ENCODE assay signal across 1 cellular context in the genomic region with DNA sequence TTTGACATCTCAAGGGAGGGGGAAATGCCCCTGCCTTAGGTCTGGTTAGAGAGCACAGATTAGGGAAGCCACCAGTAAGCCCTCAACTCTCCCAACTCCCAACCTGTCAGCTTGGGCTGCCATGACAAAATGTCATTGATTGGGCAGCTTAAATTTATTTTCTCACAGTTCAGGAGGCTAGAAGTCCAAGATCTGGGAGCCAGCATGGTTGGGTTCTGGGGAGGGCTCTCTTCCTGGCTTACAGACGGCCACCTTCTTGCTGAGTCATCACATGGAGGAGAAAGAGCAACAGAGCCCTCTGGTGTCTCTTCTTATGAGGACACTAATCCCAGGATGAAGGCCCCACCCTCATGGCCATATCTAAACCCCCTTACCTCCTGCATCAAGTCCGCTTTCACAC.
TF ChIP-seq lines count a peak whose summit lies in the region.

No MANE protein-coding gene starts in this region.

TF ChIP-seq in K562, 482 proteins besides CTCF, POLR2A, EP300 and RAD21 (continued from another document and continues in another):
- TF ChIP-seq, protein P1, sequence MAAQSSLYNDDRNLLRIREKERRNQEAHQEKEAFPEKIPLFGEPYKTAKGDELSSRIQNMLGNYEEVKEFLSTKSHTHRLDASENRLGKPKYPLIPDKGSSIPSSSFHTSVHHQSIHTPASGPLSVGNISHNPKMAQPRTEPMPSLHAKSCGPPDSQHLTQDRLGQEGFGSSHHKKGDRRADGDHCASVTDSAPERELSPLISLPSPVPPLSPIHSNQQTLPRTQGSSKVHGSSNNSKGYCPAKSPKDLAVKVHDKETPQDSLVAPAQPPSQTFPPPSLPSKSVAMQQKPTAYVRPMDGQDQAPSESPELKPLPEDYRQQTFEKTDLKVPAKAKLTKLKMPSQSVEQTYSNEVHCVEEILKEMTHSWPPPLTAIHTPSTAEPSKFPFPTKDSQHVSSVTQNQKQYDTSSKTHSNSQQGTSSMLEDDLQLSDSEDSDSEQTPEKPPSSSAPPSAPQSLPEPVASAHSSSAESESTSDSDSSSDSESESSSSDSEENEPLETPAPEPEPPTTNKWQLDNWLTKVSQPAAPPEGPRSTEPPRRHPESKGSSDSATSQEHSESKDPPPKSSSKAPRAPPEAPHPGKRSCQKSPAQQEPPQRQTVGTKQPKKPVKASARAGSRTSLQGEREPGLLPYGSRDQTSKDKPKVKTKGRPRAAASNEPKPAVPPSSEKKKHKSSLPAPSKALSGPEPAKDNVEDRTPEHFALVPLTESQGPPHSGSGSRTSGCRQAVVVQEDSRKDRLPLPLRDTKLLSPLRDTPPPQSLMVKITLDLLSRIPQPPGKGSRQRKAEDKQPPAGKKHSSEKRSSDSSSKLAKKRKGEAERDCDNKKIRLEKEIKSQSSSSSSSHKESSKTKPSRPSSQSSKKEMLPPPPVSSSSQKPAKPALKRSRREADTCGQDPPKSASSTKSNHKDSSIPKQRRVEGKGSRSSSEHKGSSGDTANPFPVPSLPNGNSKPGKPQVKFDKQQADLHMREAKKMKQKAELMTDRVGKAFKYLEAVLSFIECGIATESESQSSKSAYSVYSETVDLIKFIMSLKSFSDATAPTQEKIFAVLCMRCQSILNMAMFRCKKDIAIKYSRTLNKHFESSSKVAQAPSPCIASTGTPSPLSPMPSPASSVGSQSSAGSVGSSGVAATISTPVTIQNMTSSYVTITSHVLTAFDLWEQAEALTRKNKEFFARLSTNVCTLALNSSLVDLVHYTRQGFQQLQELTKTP (IDR thresholded peaks at IDR 0.05; ENCODE audit: low read depth in 1 of 2, partially characterized antibody in 2 of 2): no peak
- TF ChIP-seq, protein P2, sequence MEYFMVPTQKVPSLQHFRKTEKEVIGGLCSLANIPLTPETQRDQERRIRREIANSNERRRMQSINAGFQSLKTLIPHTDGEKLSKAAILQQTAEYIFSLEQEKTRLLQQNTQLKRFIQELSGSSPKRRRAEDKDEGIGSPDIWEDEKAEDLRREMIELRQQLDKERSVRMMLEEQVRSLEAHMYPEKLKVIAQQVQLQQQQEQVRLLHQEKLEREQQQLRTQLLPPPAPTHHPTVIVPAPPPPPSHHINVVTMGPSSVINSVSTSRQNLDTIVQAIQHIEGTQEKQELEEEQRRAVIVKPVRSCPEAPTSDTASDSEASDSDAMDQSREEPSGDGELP (CRISPR knock-in tag; IDR thresholded peaks at IDR 0.05; ENCODE audit: borderline replicate concordance): no peak
- no peak for TF ChIP-seq ZNF75A (CRISPR knock-in tag; IDR thresholded peaks at IDR 0.05)
- TF ChIP-seq RNF2 (IDR thresholded peaks at IDR 0.05): no peak
- no peak for TF ChIP-seq ZNF24 (IDR thresholded peaks at IDR 0.05)
- TF ChIP-seq NCOR1 (IDR thresholded peaks at IDR 0.05): 0 out of 2 replicates have a peak, but pooled peaks have one; percentile 7
- TF ChIP-seq, protein P3, sequence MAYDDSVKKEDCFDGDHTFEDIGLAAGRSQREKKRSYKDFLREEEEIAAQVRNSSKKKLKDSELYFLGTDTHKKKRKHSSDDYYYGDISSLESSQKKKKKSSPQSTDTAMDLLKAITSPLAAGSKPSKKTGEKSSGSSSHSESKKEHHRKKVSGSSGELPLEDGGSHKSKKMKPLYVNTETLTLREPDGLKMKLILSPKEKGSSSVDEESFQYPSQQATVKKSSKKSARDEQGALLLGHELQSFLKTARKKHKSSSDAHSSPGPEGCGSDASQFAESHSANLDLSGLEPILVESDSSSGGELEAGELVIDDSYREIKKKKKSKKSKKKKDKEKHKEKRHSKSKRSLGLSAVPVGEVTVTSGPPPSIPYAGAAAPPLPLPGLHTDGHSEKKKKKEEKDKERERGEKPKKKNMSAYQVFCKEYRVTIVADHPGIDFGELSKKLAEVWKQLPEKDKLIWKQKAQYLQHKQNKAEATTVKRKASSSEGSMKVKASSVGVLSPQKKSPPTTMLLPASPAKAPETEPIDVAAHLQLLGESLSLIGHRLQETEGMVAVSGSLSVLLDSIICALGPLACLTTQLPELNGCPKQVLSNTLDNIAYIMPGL (CRISPR knock-in tag; IDR thresholded peaks at IDR 0.05): no peak
- no peak for TF ChIP-seq ZNF764 (CRISPR knock-in tag; IDR thresholded peaks at IDR 0.05; ENCODE audit: low read depth)
- 0 out of 2 replicates have a peak, but pooled peaks have one; percentile 57 for TF ChIP-seq MTA3 (IDR thresholded peaks at IDR 0.05; ENCODE audit: borderline replicate concordance)
- TF ChIP-seq, protein P4, sequence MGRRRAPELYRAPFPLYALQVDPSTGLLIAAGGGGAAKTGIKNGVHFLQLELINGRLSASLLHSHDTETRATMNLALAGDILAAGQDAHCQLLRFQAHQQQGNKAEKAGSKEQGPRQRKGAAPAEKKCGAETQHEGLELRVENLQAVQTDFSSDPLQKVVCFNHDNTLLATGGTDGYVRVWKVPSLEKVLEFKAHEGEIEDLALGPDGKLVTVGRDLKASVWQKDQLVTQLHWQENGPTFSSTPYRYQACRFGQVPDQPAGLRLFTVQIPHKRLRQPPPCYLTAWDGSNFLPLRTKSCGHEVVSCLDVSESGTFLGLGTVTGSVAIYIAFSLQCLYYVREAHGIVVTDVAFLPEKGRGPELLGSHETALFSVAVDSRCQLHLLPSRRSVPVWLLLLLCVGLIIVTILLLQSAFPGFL (CRISPR knock-in tag; IDR thresholded peaks at IDR 0.05): no peak
- no peak for TF ChIP-seq ZNF212 (CRISPR knock-in tag; IDR thresholded peaks at IDR 0.05)
- TF ChIP-seq NFRKB (IDR thresholded peaks at IDR 0.05; ENCODE audit: low read depth): peak; percentile 81; the same call in 1 of the 2 replicates
- TF ChIP-seq, protein P5, sequence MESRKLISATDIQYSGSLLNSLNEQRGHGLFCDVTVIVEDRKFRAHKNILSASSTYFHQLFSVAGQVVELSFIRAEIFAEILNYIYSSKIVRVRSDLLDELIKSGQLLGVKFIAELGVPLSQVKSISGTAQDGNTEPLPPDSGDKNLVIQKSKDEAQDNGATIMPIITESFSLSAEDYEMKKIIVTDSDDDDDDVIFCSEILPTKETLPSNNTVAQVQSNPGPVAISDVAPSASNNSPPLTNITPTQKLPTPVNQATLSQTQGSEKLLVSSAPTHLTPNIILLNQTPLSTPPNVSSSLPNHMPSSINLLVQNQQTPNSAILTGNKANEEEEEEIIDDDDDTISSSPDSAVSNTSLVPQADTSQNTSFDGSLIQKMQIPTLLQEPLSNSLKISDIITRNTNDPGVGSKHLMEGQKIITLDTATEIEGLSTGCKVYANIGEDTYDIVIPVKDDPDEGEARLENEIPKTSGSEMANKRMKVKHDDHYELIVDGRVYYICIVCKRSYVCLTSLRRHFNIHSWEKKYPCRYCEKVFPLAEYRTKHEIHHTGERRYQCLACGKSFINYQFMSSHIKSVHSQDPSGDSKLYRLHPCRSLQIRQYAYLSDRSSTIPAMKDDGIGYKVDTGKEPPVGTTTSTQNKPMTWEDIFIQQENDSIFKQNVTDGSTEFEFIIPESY (CRISPR knock-in tag; IDR thresholded peaks at IDR 0.05): no peak
- TF ChIP-seq MECOM (CRISPR knock-in tag; IDR thresholded peaks at IDR 0.05): peak; percentile 54
- peak; percentile 66; the same call in 1 of the 2 replicates for TF ChIP-seq MTA1 (IDR thresholded peaks at IDR 0.05; ENCODE audit: borderline replicate concordance)
- no peak for TF ChIP-seq SOX6 (IDR thresholded peaks at IDR 0.05)
- TF ChIP-seq LCOR (CRISPR knock-in tag; IDR thresholded peaks at IDR 0.05): no peak
- no peak for TF ChIP-seq PHF20 (IDR thresholded peaks at IDR 0.05; ENCODE audit: partially characterized antibody)
- no peak for TF ChIP-seq ELF4 (CRISPR knock-in tag; IDR thresholded peaks at IDR 0.05)
- TF ChIP-seq FIP1L1 (IDR thresholded peaks at IDR 0.05; ENCODE audit: low read depth, low read length, poor library complexity, severe bottlenecking): no peak
- TF ChIP-seq MEIS2 (IDR thresholded peaks at IDR 0.05; ENCODE audit: partially characterized antibody): no peak
- TF ChIP-seq TCF3 (CRISPR knock-in tag; IDR thresholded peaks at IDR 0.05): no peak
- TF ChIP-seq HDAC6 (IDR thresholded peaks at IDR 0.05; ENCODE audit: low read depth, low read length): no peak
- no peak for TF ChIP-seq ZC3H8 (IDR thresholded peaks at IDR 0.05)
- no peak for TF ChIP-seq MTA2 (IDR thresholded peaks at IDR 0.05; ENCODE audit: low read depth)
- no peak for TF ChIP-seq CBFA2T2 (conservative IDR thresholded peaks at IDR 0.05)
- TF ChIP-seq MCM2 (IDR thresholded peaks at IDR 0.05; ENCODE audit: low read depth): no peak
- TF ChIP-seq CCNT2 (IDR thresholded peaks at IDR 0.05; ENCODE audit: borderline replicate concordance, extremely low read depth, insufficient read length, low read depth, low read length): no peak
- TF ChIP-seq TEAD2 (tag; IDR thresholded peaks at IDR 0.05): no peak
- no peak for TF ChIP-seq MCM5 (IDR thresholded peaks at IDR 0.05; ENCODE audit: low read depth)
- TF ChIP-seq, protein P6, sequence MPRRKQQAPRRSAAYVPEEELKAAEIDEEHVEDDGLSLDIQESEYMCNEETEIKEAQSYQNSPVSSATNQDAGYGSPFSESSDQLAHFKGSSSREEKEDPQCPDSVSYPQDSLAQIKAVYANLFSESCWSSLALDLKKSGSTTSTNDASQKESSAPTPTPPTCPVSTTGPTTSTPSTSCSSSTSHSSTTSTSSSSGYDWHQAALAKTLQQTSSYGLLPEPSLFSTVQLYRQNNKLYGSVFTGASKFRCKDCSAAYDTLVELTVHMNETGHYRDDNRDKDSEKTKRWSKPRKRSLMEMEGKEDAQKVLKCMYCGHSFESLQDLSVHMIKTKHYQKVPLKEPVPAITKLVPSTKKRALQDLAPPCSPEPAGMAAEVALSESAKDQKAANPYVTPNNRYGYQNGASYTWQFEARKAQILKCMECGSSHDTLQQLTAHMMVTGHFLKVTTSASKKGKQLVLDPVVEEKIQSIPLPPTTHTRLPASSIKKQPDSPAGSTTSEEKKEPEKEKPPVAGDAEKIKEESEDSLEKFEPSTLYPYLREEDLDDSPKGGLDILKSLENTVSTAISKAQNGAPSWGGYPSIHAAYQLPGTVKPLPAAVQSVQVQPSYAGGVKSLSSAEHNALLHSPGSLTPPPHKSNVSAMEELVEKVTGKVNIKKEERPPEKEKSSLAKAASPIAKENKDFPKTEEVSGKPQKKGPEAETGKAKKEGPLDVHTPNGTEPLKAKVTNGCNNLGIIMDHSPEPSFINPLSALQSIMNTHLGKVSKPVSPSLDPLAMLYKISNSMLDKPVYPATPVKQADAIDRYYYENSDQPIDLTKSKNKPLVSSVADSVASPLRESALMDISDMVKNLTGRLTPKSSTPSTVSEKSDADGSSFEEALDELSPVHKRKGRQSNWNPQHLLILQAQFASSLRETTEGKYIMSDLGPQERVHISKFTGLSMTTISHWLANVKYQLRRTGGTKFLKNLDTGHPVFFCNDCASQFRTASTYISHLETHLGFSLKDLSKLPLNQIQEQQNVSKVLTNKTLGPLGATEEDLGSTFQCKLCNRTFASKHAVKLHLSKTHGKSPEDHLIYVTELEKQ (CRISPR knock-in tag; IDR thresholded peaks at IDR 0.05): no peak
- no peak for TF ChIP-seq ZNF354B (CRISPR knock-in tag; IDR thresholded peaks at IDR 0.05)
- TF ChIP-seq ZBTB17 (CRISPR knock-in tag; IDR thresholded peaks at IDR 0.05): no peak
- TF ChIP-seq, protein P7, sequence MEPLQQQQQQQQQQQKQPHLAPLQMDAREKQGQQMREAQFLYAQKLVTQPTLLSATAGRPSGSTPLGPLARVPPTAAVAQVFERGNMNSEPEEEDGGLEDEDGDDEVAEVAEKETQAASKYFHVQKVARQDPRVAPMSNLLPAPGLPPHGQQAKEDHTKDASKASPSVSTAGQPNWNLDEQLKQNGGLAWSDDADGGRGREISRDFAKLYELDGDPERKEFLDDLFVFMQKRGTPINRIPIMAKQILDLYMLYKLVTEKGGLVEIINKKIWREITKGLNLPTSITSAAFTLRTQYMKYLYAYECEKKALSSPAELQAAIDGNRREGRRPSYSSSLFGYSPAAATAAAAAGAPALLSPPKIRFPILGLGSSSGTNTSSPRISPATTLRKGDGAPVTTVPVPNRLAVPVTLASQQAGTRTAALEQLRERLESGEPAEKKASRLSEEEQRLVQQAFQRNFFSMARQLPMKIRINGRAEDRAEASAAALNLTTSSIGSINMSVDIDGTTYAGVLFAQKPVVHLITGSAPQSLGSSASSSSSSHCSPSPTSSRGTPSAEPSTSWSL (CRISPR knock-in tag; IDR thresholded peaks at IDR 0.05; ENCODE audit: borderline replicate concordance): no peak
- TF ChIP-seq, protein P8, sequence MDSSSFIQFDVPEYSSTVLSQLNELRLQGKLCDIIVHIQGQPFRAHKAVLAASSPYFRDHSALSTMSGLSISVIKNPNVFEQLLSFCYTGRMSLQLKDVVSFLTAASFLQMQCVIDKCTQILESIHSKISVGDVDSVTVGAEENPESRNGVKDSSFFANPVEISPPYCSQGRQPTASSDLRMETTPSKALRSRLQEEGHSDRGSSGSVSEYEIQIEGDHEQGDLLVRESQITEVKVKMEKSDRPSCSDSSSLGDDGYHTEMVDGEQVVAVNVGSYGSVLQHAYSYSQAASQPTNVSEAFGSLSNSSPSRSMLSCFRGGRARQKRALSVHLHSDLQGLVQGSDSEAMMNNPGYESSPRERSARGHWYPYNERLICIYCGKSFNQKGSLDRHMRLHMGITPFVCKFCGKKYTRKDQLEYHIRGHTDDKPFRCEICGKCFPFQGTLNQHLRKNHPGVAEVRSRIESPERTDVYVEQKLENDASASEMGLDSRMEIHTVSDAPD (CRISPR knock-in tag; IDR thresholded peaks at IDR 0.05): no peak
- TF ChIP-seq KAT2B (IDR thresholded peaks at IDR 0.05; ENCODE audit: low read depth, low read length): no peak
- no peak for TF ChIP-seq ZNF324 (CRISPR knock-in tag; IDR thresholded peaks at IDR 0.05)
- TF ChIP-seq SP2 (IDR thresholded peaks at IDR 0.05; ENCODE audit: extremely low read depth, low read depth, low read length, poor library complexity, severe bottlenecking): no peak
- no peak for TF ChIP-seq ZNF133 (CRISPR knock-in tag; IDR thresholded peaks at IDR 0.05)
- TF ChIP-seq BRCA1 (IDR thresholded peaks at IDR 0.05): no peak
- no peak for TF ChIP-seq BRCA1 (CRISPR knock-in tag; IDR thresholded peaks at IDR 0.05)
- peak; percentile 42; the same call in 1 of the 2 replicates for TF ChIP-seq NBN (IDR thresholded peaks at IDR 0.05; ENCODE audit: low read depth)
- no peak for TF ChIP-seq ZBTB1 (CRISPR knock-in tag; IDR thresholded peaks at IDR 0.05; ENCODE audit: borderline replicate concordance, low read depth)
- no peak for TF ChIP-seq ZNF445 (CRISPR knock-in tag; IDR thresholded peaks at IDR 0.05; ENCODE audit: low read depth)
- TF ChIP-seq ZNF408 (CRISPR knock-in tag; IDR thresholded peaks at IDR 0.05; ENCODE audit: low read depth): no peak
- TF ChIP-seq GTF2A2 (tag; IDR thresholded peaks at IDR 0.05): no peak
